In genomic region chr16:66731101-66731500, GRCh38 we compare ENCODE assay signal across 24 cellular contexts. TPM values are rescaled to one million over a fixed set of nuclear protein-coding genes. Genes with fewer than 3 reads are reported as not detected.
DNase-seq lines count a peak whose midpoint lies in the region; ATAC-seq, FAIRE-seq and TF ChIP-seq lines count a peak whose summit lies in the region.
"Had no signal": no experiment of that assay in that cellular context is flagged by ENCODE, and none has a peak within 500 bp of the region (broad histone marks: within the 10 kb centered on the region; RNA-seq: fewer than 3 reads in every experiment).

No MANE protein-coding gene starts in this region.

- H3K36me3 ChIP-seq in endodermal cell (ENCODE audit: control insufficient read depth, insufficient read depth, low read length) (peaks cover 88% of the 10 kb centered on the region), sigmoid colon (peaks cover 51 to 91% (median 73%) of the 10 kb centered on the region in 4 donors), mucosa of descending colon (ENCODE audit: low read depth) (peaks cover 9% of the 10 kb centered on the region)

- peak overlapping the region; percentile 39; the same call in 1 of the 2 replicates for H3K27ac Mint-ChIP-seq in WTC11
- peak overlapping the region; percentile 7 for H3K27ac Mint-ChIP-seq in endodermal cell

- H3K36me3 Mint-ChIP-seq in WTC11 (peaks cover 80% of the 10 kb centered on the region), endodermal cell (ENCODE audit: low read depth) (peaks cover 82% of the 10 kb centered on the region)

- H3K4me3 Mint-ChIP-seq in WTC11 (no peak overlapping the region), endodermal cell (no peak overlapping the region)
- H3K4me3 Mint-ChIP-seq: CD4-positive, CD25-positive, alpha-beta regulatory T cell; IgD-negative memory B cell had no signal

- CTCF ChIA-PET in WTC11 (lab: Charles Lee), result interaction anchor here (0.6 to 3.5 kb wide), 6 partner anchors 10 to 387 kb away, joined by 3 to 30 read pairs (median 5); partner anchors contain the start of gene NAE1

- no peak overlapping the region for H3K9ac ChIP-seq in endodermal cell (ENCODE audit: extremely low read depth, low read length, poor library complexity, severe bottlenecking)
- H3K9ac ChIP-seq: BLaER1, GM23248, KMS-11 had no signal

- 76 to 80% methylated on average over 5 to 7 of the region's 7 CpGs for WGBS in endodermal cell (ENCODE audit: insufficient coverage in 1 of 2, insufficient read length in 1 of 2), 2 experiments
- 87 to 92% methylated on average over 7 of the region's 7 CpGs for WGBS in sigmoid colon, 2 donors

- in situ Hi-C loops in GM13976 (cut with MboI; ENCODE audit: low sequenced_read_pairs, unreplicated experiment), result no loop called here

- H3K4me1 Mint-ChIP-seq in WTC11 (peaks cover 36% of the 10 kb centered on the region), endodermal cell (peaks cover 8% of the 10 kb centered on the region)

- peak; percentile 46; the same call in 1 of the 2 replicates for TF ChIP-seq POLR2A in GM12892 (IDR thresholded peaks at IDR 0.05; ENCODE audit: low read depth, low read length)
- TF ChIP-seq POLR2A in sigmoid colon (IDR thresholded peaks at IDR 0.05), result no peak

- H3K27ac ChIP-seq in endodermal cell (ENCODE audit: low read depth, low read length), result no peak overlapping the region
- H3K27ac ChIP-seq in sigmoid colon, result no peak overlapping the region
- H3K27ac ChIP-seq: BLaER1, GM23248, HL-60, KMS-11, PC-9 had no signal

- H3K27me3 Mint-ChIP-seq in WTC11 (ENCODE audit: low read depth), result no peaks in the 10 kb centered on the region
- H3K27me3 Mint-ChIP-seq in endodermal cell (ENCODE audit: insufficient read depth), result no peaks in the 10 kb centered on the region
- H3K27me3 Mint-ChIP-seq: CD4-positive, CD25-positive, alpha-beta regulatory T cell; IgD-negative memory B cell had no signal

- ATAC-seq in WTC11 (no peak), mucosa of descending colon (no peak), HG02678 (IDR thresholded peaks at IDR 0.05; ENCODE audit: unreplicated experiment) (no peak)

- TF ChIP-seq CTCF in WTC11 (IDR thresholded peaks at IDR 0.05) (no peak), endodermal cell (conservative IDR thresholded peaks at IDR 0.05) (no peak), sigmoid colon (IDR thresholded peaks at IDR 0.05) (no peak), mucosa of descending colon (IDR thresholded peaks at IDR 0.05) (no peak), GM13976 (IDR thresholded peaks at IDR 0.05; ENCODE audit: borderline replicate concordance, control extremely low read depth, extremely low read depth, insufficient read depth, missing control alignments) (no peak)

- H3K9me3 ChIP-seq in endodermal cell (ENCODE audit: control insufficient read depth, low read length), result no peaks in the 10 kb centered on the region
- no peaks in the 10 kb centered on the region for H3K9me3 ChIP-seq in sigmoid colon
- H3K9me3 ChIP-seq in mucosa of descending colon, result no peaks in the 10 kb centered on the region
- H3K9me3 ChIP-seq: BLaER1 had no signal

- H3K27me3 ChIP-seq in endodermal cell (ENCODE audit: control insufficient read depth, insufficient read depth, low read length, poor library complexity, severe bottlenecking) (no peaks in the 10 kb centered on the region), sigmoid colon (no peaks in the 10 kb centered on the region)
- H3K27me3 ChIP-seq: BLaER1 had no signal

- FAIRE-seq in GM12892 (lab: Jason Lieb, UNC), result no peak
- FAIRE-seq: A204.1, G401.6, GM19239 had no signal

- no peak overlapping the region for H3K4me3 ChIP-seq in endodermal cell (ENCODE audit: low read length)
- no peak overlapping the region for H3K4me3 ChIP-seq in sigmoid colon
- no peak overlapping the region for H3K4me3 ChIP-seq in mucosa of descending colon
- H3K4me3 ChIP-seq: BLaER1, GM23248, PC-9 had no signal

- no peak for TF ChIP-seq EP300 in sigmoid colon (IDR thresholded peaks at IDR 0.05)

- POLR2A ChIA-PET in WTC11 (lab: Charles Lee), result no interaction called here

- DNase-seq in GM12892 (ENCODE audit: insufficient read length) (no peak), WTC11 (ENCODE audit: low spot score) (no peak), endodermal cell (no peak), sigmoid colon (peak; percentile 33), mucosa of descending colon (no peak), GM13976 (ENCODE audit: low spot score) (no peak), NCI-H1694 (lab: John Stamatoyannopoulos, UW) (no peak)
- DNase-seq: CD4-positive, CD25-positive, alpha-beta regulatory T cell; GM23248; HCEC 1CT; MM.1S; NCI-H2081; NCI-H2227 treated with DMSO at 0.1 percent for 48 hours; NCI-H526 treated with DMSO at 0.1 percent for 48 hours; PC-9; SHP77 had no signal

- H3K4me1 ChIP-seq in endodermal cell (ENCODE audit: control insufficient read depth, insufficient read depth, low read length), result peaks cover 3% of the 10 kb centered on the region
- H3K4me1 ChIP-seq in sigmoid colon, result peaks cover 0 to 18% (median 10%) of the 10 kb centered on the region in 4 donors
- no peaks in the 10 kb centered on the region for H3K4me1 ChIP-seq in mucosa of descending colon (ENCODE audit: low read depth)

- intact Hi-C loops in sigmoid colon (cut with DNase I), result no loop called here
- intact Hi-C loops in mucosa of descending colon (cut with DNase I, micrococcal nuclease), result no loop called here

- H3K9me3 Mint-ChIP-seq in WTC11, result no peaks in the 10 kb centered on the region
- H3K9me3 Mint-ChIP-seq in endodermal cell, result no peaks in the 10 kb centered on the region
- H3K9me3 Mint-ChIP-seq: CD4-positive, CD25-positive, alpha-beta regulatory T cell; IgD-negative memory B cell had no signal

TF ChIP-seq in WTC11, 78 proteins besides CTCF, POLR2A, EP300 and RAD21 (continues in another document):
- TF ChIP-seq ATF2 (CRISPR knock-in tag; IDR thresholded peaks at IDR 0.05; ENCODE audit: borderline replicate concordance, low read depth), result no peak
- TF ChIP-seq IRF1 (CRISPR knock-in tag; IDR thresholded peaks at IDR 0.05), result no peak
- no peak for TF ChIP-seq ARID4B (CRISPR knock-in tag; IDR thresholded peaks at IDR 0.05; ENCODE audit: borderline replicate concordance)
- no peak for TF ChIP-seq MYBL2 (CRISPR knock-in tag; IDR thresholded peaks at IDR 0.05)
- no peak for TF ChIP-seq FOXJ3 (CRISPR knock-in tag; IDR thresholded peaks at IDR 0.05; ENCODE audit: borderline replicate concordance)

RNA-seq across cellular contexts. Expression of gene DYNC1LI2, which starts 20.3 kb away (rescaled TPM):
- 20.8 TPM for polyA plus RNA-seq in GM12892 (2012; ENCODE audit: missing spikeins)
- total RNA-seq in WTC11 (2021), result 82.7 to 89.8 TPM (median 89.7 TPM) in 3 replicates
- 10 to 100 TPM; 89.5 to 95.9 TPM for total RNA-seq in endodermal cell
- 87.1 TPM for polyA plus RNA-seq in endodermal cell (2013, experiment 1 of 2)
- 74.4 TPM for polyA plus RNA-seq in endodermal cell (2013, experiment 2 of 2)
- 100 to 1,000 TPM; 164 to 327 (median 261) TPM for total RNA-seq in sigmoid colon
- polyA plus RNA-seq in sigmoid colon, result 10 to 100 TPM; 52.9 to 68.7 (median 60.8) TPM
- 100 to 1,000 TPM; 153 to 249 (median 217) TPM for total RNA-seq in mucosa of descending colon

RNA-seq across cellular contexts. Expression of gene CMTM4, which starts 34.6 kb away (rescaled TPM):
- polyA plus RNA-seq in GM12892 (2012; ENCODE audit: missing spikeins), result 0.55 TPM
- total RNA-seq in WTC11 (2021) (56.2 to 60.6 TPM (median 58.5 TPM) in 3 replicates), endodermal cell (10 to 100 TPM; 68.2 to 76.2 TPM), sigmoid colon (10 to 100 TPM in 2 of 4 donors, 1 to 10 TPM in 2; 6.1 to 12.5 (median 9.4) TPM), mucosa of descending colon (100 to 1,000 TPM in 2 of 3 donors, 10 to 100 TPM in 1; 91.6 to 208 (median 155) TPM)
- 34.3 TPM for polyA plus RNA-seq in endodermal cell (2013, experiment 1 of 2)
- 30.7 TPM for polyA plus RNA-seq in endodermal cell (2013, experiment 2 of 2)
- polyA plus RNA-seq in sigmoid colon, result 10 to 100 TPM; 27.0 to 65.1 (median 40.2) TPM
